In the genomic region with DNA sequence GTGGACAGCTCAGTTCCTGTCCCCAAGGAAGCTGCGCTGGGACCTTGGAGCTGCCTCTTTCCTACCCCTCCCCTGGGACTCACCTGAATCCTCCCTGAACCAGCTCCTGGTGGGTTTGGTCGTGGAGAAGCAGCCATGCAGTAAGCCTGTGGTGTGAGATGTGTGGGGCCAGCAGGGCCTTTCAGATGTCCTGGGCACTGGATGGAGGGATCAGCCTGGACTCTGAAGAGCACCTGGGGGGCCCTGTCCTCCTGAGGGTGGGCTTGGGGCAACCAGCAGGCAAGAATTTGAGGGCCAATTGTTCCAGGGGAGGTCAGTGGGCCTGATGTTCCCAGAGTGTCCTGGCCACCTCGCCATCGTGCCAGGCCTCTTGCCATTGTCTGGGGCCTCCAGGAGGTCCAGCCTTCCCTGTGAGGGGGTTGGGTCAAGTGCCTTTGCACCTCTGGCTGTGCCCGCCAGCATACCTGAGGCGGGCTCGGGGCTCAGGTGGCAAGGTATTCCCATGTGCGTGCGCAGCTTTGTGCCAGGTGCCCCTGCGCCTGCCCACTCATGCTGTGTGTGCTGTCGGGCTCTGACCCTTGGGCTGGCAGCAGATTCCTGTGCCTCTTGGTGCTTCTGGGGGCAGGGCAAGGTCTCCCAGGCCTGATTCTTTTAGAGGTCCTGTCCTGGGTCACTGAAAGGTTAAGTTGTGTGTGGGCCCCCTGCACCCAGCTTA, we compare ENCODE assay signal across 12 cellular contexts. TPM values are rescaled to one million over a fixed set of nuclear protein-coding genes. Genes with fewer than 3 reads are reported as not detected.
DNase-seq lines count a peak whose midpoint lies in the region; ATAC-seq, FAIRE-seq and TF ChIP-seq lines count a peak whose summit lies in the region.
"Had no signal": no experiment of that assay in that cellular context is flagged by ENCODE, and none has a peak within 500 bp of the region (broad histone marks: within the 10 kb centered on the region; RNA-seq: fewer than 3 reads in every experiment).

No MANE protein-coding gene starts in this region.

- H3K27ac ChIP-seq in small intestine (ENCODE audit: low read depth in 1 of 2, low read length in 1 of 2) = peak overlapping the region; percentile 38 to 63

- CTCF ChIA-PET in T-cell (lab: Charles Lee) = no interaction called here

- no peak for FAIRE-seq in small intestine (lab: Jason Lieb, UNC)
- no peak for FAIRE-seq in H54 (lab: Jason Lieb, UNC)
- FAIRE-seq: HTR-8/SVneo had no signal

- TF ChIP-seq POLR2A in GM19193 (IDR thresholded peaks at IDR 0.05; ENCODE audit: extremely low read depth, insufficient read depth, insufficient read length) (peak; percentile 13), H54 (IDR thresholded peaks at IDR 0.05; ENCODE audit: low read depth, low read length) (no peak)

- POLR2A ChIA-PET in T-cell (lab: Charles Lee) = interaction anchor here in 1 of 2 donors (0.6 kb wide), 1 partner anchor 61 kb away, joined by 3 read pairs; no protein-coding TSS in a partner anchor

- peaks cover 11 to 37% of the 10 kb centered on the region in 2 donors for H3K4me1 ChIP-seq in small intestine (ENCODE audit: control insufficient read depth in 2 of 2, insufficient read depth in 1 of 2, low read depth in 1 of 2, low read length in 1 of 2)

- no peaks in the 10 kb centered on the region for H3K9me3 ChIP-seq in small intestine (ENCODE audit: control insufficient read depth, low read depth)

- ATAC-seq in T-cell (replicated peaks in 1 of 4) = no peak

- no peaks in the 10 kb centered on the region for H3K27me3 ChIP-seq in small intestine (ENCODE audit: control insufficient read depth in 2 of 2, insufficient read depth in 2 of 2, low read length in 2 of 2)

- peaks cover 74 to 83% (median 79%) of the 10 kb centered on the region in 3 donors for H3K4me1 Mint-ChIP-seq in T-cell

- H3K27ac Mint-ChIP-seq in T-cell = peak overlapping the region; percentile 83 to 89

- peaks cover 9 to 11% of the 10 kb centered on the region in 2 donors for H3K36me3 ChIP-seq in small intestine (ENCODE audit: control insufficient read depth in 2 of 2, insufficient read depth in 2 of 2, low read length in 2 of 2)

- H3K4me3 ChIP-seq in small intestine (ENCODE audit: low read depth in 1 of 2, low read length in 2 of 2) = no peak overlapping the region

- H3K9me3 Mint-ChIP-seq in T-cell = no peaks in the 10 kb centered on the region
- H3K9me3 Mint-ChIP-seq: H9 had no signal

- intact Hi-C loops in cardiac septum (cut with DNase I) = no loop called here

- DNase-seq in T-cell = no peak
- peak; percentile 69 for DNase-seq in cardiac septum (ENCODE audit: low spot score)
- DNase-seq in small intestine = no peak
- DNase-seq in pons (ENCODE audit: low spot score) = no peak
- no peak for DNase-seq in H54 (ENCODE audit: insufficient read length, low spot score)
- DNase-seq in DMS79 treated with DMSO at 0.1 percent for 48 hours (lab: John Stamatoyannopoulos, UW) = no peak
- no peak for DNase-seq in kidney glomerular epithelial cell (lab: John Stamatoyannopoulos, UW)
- DNase-seq: activated CD4-positive, CD25-positive, alpha-beta regulatory T cell; H9; NCI-H510A treated with DMSO at 0.1 percent for 48 hours had no signal

- peak overlapping the region; percentile 31 to 95 (median 39) for H3K4me3 Mint-ChIP-seq in T-cell

- no peaks in the 10 kb centered on the region for H3K27me3 Mint-ChIP-seq in T-cell

- WGBS in small intestine, 3 donors = 54 to 78% (median 78%) methylated on average over 11 of the region's 11 CpGs

- H3K36me3 Mint-ChIP-seq in T-cell = peaks cover 31% of the 10 kb centered on the region

RNA-seq across cellular contexts. Expression of gene TRIM8, which starts 7.3 kb away (rescaled TPM):
- total RNA-seq in T-cell (10 to 100 TPM; 54.2 to 74.7 (median 67.9) TPM), cardiac septum (99.6 TPM)
- polyA plus RNA-seq in small intestine = 10 to 100 TPM; 38.1 to 65.1 (median 39.8) TPM
